In genomic region chr7:73978681-73979563, GRCh38 we compare ENCODE assay signal across 1 cellular context.
TF ChIP-seq lines count a peak whose summit lies in the region.

No MANE protein-coding gene starts in this region.

TF ChIP-seq in HepG2, 621 proteins besides CTCF, POLR2A, EP300 and RAD21 (continued from another document and continues in another):
- TF ChIP-seq HMGXB3 (CRISPR knock-in tag; IDR thresholded peaks at IDR 0.05; ENCODE audit: borderline replicate concordance) (no peak), KDM3A (CRISPR knock-in tag; IDR thresholded peaks at IDR 0.05; ENCODE audit: low read depth) (no peak), CEBPG (CRISPR knock-in tag; IDR thresholded peaks at IDR 0.05) (no peak; the same call in 1 of the 2 replicates), TFAP4 (IDR thresholded peaks at IDR 0.05; ENCODE audit: borderline replicate concordance, low read depth) (peak; percentile 23; the same call in 1 of the 2 replicates), ZBTB25 (CRISPR knock-in tag; IDR thresholded peaks at IDR 0.05) (no peak), TOPORS (CRISPR knock-in tag; IDR thresholded peaks at IDR 0.05) (no peak), NFIB (CRISPR knock-in tag; IDR thresholded peaks at IDR 0.05; ENCODE audit: borderline replicate concordance) (no peak), ZNF317 (CRISPR knock-in tag; IDR thresholded peaks at IDR 0.05) (no peak), ZBTB8A (CRISPR knock-in tag; IDR thresholded peaks at IDR 0.05; ENCODE audit: borderline replicate concordance, low read depth) (no peak), RERE (CRISPR knock-in tag; IDR thresholded peaks at IDR 0.05; ENCODE audit: low read depth) (no peak), ZNF431 (CRISPR knock-in tag; IDR thresholded peaks at IDR 0.05; ENCODE audit: borderline replicate concordance, low read depth) (no peak), MLLT10 (CRISPR knock-in tag; IDR thresholded peaks at IDR 0.05) (no peak), RAD51 (IDR thresholded peaks at IDR 0.05; ENCODE audit: borderline replicate concordance) (no peak), NRL (CRISPR knock-in tag; IDR thresholded peaks at IDR 0.05; ENCODE audit: borderline replicate concordance) (peak; percentile 54; the same call in 1 of the 2 replicates), HNF1B (CRISPR knock-in tag; IDR thresholded peaks at IDR 0.05) (0 out of 2 replicates have a peak, but pooled peaks have one; percentile 33), SAP130 (CRISPR knock-in tag; IDR thresholded peaks at IDR 0.05; ENCODE audit: low read depth) (peak; percentile 53), ZSCAN31 (CRISPR knock-in tag; IDR thresholded peaks at IDR 0.05; ENCODE audit: low read depth) (no peak; the same call in 1 of the 2 replicates), NFE2L1 (CRISPR knock-in tag; IDR thresholded peaks at IDR 0.05; ENCODE audit: borderline replicate concordance) (no peak), LRRFIP1 (CRISPR knock-in tag; conservative IDR thresholded peaks at IDR 0.05) (no peak), ZNF496 (CRISPR knock-in tag; IDR thresholded peaks at IDR 0.05; ENCODE audit: insufficient replicate concordance) (no peak), WIZ (CRISPR knock-in tag; IDR thresholded peaks at IDR 0.05) (no peak), SETDB1 (CRISPR knock-in tag; IDR thresholded peaks at IDR 0.05; ENCODE audit: borderline replicate concordance) (no peak), AKAP8 (CRISPR knock-in tag; IDR thresholded peaks at IDR 0.05) (no peak), TCF7L2 (IDR thresholded peaks at IDR 0.05; ENCODE audit: low read depth, low read length) (no peak), MEIS1 (CRISPR knock-in tag; IDR thresholded peaks at IDR 0.05; ENCODE audit: borderline replicate concordance) (no peak), TCF12 (IDR thresholded peaks at IDR 0.05) (no peak), TCF12 (CRISPR knock-in tag; IDR thresholded peaks at IDR 0.05) (no peak), ZNF781 (CRISPR knock-in tag; IDR thresholded peaks at IDR 0.05; ENCODE audit: borderline replicate concordance, not compliant biosample characterization) (no peak), MED13 (CRISPR knock-in tag; IDR thresholded peaks at IDR 0.05) (no peak), ZNF772 (CRISPR knock-in tag; IDR thresholded peaks at IDR 0.05) (no peak), ZNF451 (CRISPR knock-in tag; IDR thresholded peaks at IDR 0.05) (no peak), TEAD2 (CRISPR knock-in tag; IDR thresholded peaks at IDR 0.05) (no peak), HNF4A (CRISPR knock-in tag; IDR thresholded peaks at IDR 0.05) (peak; percentile 97), RARA (CRISPR knock-in tag; IDR thresholded peaks at IDR 0.05) (peak; percentile 68), ETV6 (CRISPR knock-in tag; conservative IDR thresholded peaks at IDR 0.05) (no peak), STAG1 (CRISPR knock-in tag; IDR thresholded peaks at IDR 0.05) (peak; percentile 71), ZNF646 (CRISPR knock-in tag; IDR thresholded peaks at IDR 0.05) (no peak)
